ENCODE assay signal across 8 cellular contexts in the genomic region with DNA sequence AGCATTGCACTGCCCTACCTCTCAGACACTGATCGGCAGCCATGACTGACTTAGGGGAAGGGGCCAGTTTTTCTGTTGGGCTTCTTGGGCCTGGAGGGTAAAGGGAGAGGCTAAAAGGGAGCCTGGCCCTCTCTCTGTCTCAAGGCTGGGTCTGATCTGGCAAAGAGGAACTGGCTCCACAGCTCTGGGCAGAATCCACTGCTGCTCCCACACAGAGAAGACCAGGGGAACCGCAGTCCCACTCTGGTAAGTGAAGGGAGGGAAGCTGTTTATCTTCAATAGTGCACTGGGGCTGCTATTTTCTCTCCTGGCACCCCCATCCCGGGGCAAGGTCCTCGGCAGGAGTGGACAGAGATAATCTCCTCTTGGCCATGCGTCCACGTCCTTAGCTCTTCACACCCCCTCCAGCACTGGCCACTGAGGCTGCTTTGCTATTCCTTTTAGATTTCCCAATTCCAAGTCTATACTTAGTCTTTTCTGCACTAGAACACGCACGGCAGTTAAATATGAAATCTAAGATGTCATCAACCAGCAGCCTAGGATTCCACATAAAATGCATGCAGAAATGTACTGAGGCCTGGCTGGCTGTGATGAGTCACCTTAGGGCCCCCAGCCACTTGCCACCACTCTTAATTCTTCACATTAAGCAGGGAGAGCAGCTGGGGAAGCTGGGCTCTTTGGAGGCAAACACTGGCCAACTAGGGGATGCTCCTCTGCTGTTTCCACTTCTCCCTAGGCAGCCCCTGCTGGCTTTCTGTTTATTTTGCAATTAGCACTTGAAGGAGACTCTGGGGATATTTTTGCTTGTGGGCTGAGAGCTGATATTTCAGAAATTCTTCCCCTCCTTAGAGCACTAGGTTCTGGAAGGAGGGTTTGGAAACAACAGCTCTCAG.
DNase-seq lines count a peak whose midpoint lies in the region; ATAC-seq, FAIRE-seq and TF ChIP-seq lines count a peak whose summit lies in the region.

No MANE protein-coding gene starts in this region.

- no peaks in the 10 kb centered on the region for H3K36me3 ChIP-seq in heart right ventricle
- no peaks in the 10 kb centered on the region for H3K36me3 ChIP-seq in aorta (ENCODE audit: control insufficient read depth in 1 of 2, insufficient read depth in 2 of 2, low read length in 1 of 2)

- H3K9me3 ChIP-seq in heart right ventricle (no peaks in the 10 kb centered on the region), aorta (ENCODE audit: control insufficient read depth, low read length) (no peaks in the 10 kb centered on the region)

- no peak for DNase-seq in Right ventricle myocardium inferior (ENCODE audit: missing footprints)
- DNase-seq in cardiac septum (ENCODE audit: low spot score), result no peak
- peak; percentile 66 for DNase-seq in SKM-1 (lab: John Stamatoyannopoulos, UW; ENCODE audit: unreplicated experiment)
- peak in 1 of 2 donors; percentile 2 for DNase-seq in heart right ventricle
- no peak for DNase-seq in aorta
- DNase-seq in stimulated activated CD8-positive, alpha-beta memory T cell treated with anti-CD3 and anti-CD28 coated beads, Interleukin-4, amount 100 ng/mL, for 48 hours, result no peak
- DNase-seq in GM12892 (ENCODE audit: insufficient read length), result no peak
- DNase-seq in frontal cortex (ENCODE audit: low spot score in 2 of 2), result no peak

- no peak for TF ChIP-seq POLR2A in GM12892 (IDR thresholded peaks at IDR 0.05; ENCODE audit: low read depth, low read length)

- H3K4me1 ChIP-seq in heart right ventricle (peaks cover 3 to 40% (median 14%) of the 10 kb centered on the region in 9 donors), aorta (ENCODE audit: control insufficient read depth in 1 of 2, insufficient read depth in 2 of 2, low read length in 2 of 2) (peaks cover 0 to 7% of the 10 kb centered on the region in 2 donors)

- no peak for TF ChIP-seq CTCF in heart right ventricle (IDR thresholded peaks at IDR 0.05)

- intact Hi-C loops in Right ventricle myocardium inferior (cut with DNase I), result no loop called here
- intact Hi-C loops in cardiac septum (cut with DNase I), result no loop called here
- intact Hi-C loops in heart right ventricle (cut with DNase I), result no loop called here
- intact Hi-C loops in aorta (cut with DNase I), result no loop called here

- H3K4me3 ChIP-seq in heart right ventricle, result no peak overlapping the region
- H3K4me3 ChIP-seq in aorta (ENCODE audit: low read length in 2 of 2), result no peak overlapping the region

- ATAC-seq in Right ventricle myocardium inferior, result peak; percentile 34
- ATAC-seq in heart right ventricle, result peak in 6 of 8 donors; percentile 18 to 66 (median 28)
- peak; percentile 42 for ATAC-seq in aorta (ENCODE audit: low FRiP score)

- 64 to 69% methylated on average over 8 of the region's 8 CpGs for WGBS in heart right ventricle, 2 donors
- WGBS in aorta, 2 donors, result 90 to 91% methylated on average over 8 of the region's 8 CpGs

- FAIRE-seq in GM12892 (lab: Jason Lieb, UNC) (no peak), frontal cortex (lab: Jason Lieb, UNC) (no peak)

- no peaks in the 10 kb centered on the region for H3K27me3 ChIP-seq in heart right ventricle
- no peaks in the 10 kb centered on the region for H3K27me3 ChIP-seq in aorta (ENCODE audit: control insufficient read depth in 1 of 2, insufficient read depth in 2 of 2, low read length in 1 of 2)

- H3K27ac ChIP-seq in heart right ventricle (no peak overlapping the region), aorta (ENCODE audit: low read depth in 1 of 2, low read length in 2 of 2) (no peak overlapping the region)
